In the genomic region with DNA sequence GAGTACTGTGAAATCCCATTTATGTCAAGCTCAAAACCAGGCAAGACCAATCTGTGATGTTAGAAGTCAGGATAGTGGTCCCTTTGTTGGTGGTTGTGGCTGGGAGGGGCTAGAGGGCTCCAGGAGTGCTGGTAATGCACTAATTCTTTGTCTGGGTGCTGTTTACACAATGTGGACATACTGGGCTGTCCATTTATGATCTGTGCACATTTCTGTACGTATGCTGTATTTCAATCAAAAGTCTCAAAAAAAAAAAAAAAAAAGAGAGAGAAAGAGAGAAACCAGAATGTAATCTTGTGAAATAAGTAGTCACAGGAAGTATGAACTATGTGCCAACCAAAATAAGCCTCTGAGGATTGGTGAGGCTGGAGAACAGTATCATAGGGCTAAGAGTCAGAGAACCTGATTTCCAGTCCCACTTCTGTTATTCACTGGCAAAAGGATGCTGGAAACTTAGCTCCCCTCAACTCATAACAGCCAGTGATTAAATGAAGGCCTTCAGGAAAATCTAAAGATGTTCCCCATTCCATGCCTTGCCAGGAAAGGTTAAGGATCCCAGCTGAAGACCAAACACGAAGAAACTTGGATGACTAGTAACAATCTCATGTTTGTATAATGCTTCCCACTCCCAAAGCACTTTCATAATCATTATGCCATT, we compare ENCODE assay signal across 8 cellular contexts. TPM values are rescaled to one million over a fixed set of nuclear protein-coding genes. Genes with fewer than 3 reads are reported as not detected.
DNase-seq lines count a peak whose midpoint lies in the region; ATAC-seq, FAIRE-seq and TF ChIP-seq lines count a peak whose summit lies in the region.

No MANE protein-coding gene starts in this region.

- H3K4me1 ChIP-seq in heart left ventricle (peaks cover 0 to 51% (median 18%) of the 10 kb centered on the region in 12 donors), astrocyte (ENCODE audit: insufficient read depth, low read length) (peaks cover 42% of the 10 kb centered on the region), uterus (peaks cover 0 to 5% of the 10 kb centered on the region in 2 donors), small intestine (ENCODE audit: control insufficient read depth in 2 of 2, insufficient read depth in 1 of 2, low read depth in 1 of 2, low read length in 1 of 2) (peaks cover 5 to 6% of the 10 kb centered on the region in 2 donors)

- H3K9me3 Mint-ChIP-seq in astrocyte (ENCODE audit: unreplicated experiment): no peaks in the 10 kb centered on the region
- no peaks in the 10 kb centered on the region for H3K9me3 Mint-ChIP-seq in activated CD4-positive, alpha-beta T cell treated with anti-CD3 and anti-CD28 coated beads, Interleukin-2, amount 10 ng/mL, durations not matched to agents 24 days and 14 days

- peaks cover 32% of the 10 kb centered on the region for H3K4me1 Mint-ChIP-seq in astrocyte (ENCODE audit: low read depth, unreplicated experiment)
- peaks cover 11% of the 10 kb centered on the region for H3K4me1 Mint-ChIP-seq in activated CD4-positive, alpha-beta T cell treated with anti-CD3 and anti-CD28 coated beads, Interleukin-2, amount 10 ng/mL, durations not matched to agents 24 days and 14 days
- peaks cover 14% of the 10 kb centered on the region for H3K4me1 Mint-ChIP-seq in T-helper 17 cell

- 56 to 74% (median 65%) methylated on average over 2 of the region's 2 CpGs for WGBS in heart left ventricle, 4 donors
- WGBS in small intestine, 3 donors: 53 to 64% (median 60%) methylated on average over 2 of the region's 2 CpGs

- H3K36me3 Mint-ChIP-seq in astrocyte (ENCODE audit: low read depth, unreplicated experiment) (no peaks in the 10 kb centered on the region), T-helper 17 cell (ENCODE audit: low read depth) (no peaks in the 10 kb centered on the region)
- no peaks in the 10 kb centered on the region for H3K36me3 Mint-ChIP-seq in activated CD4-positive, alpha-beta T cell treated with anti-CD3 and anti-CD28 coated beads, Interleukin-2, amount 10 ng/mL, durations not matched to agents 24 days and 14 days (ENCODE audit: low read depth)

- DNase-seq in heart left ventricle (no peak), left ventricle myocardium superior (no peak), astrocyte (ENCODE audit: low read depth) (peak; percentile 75), medulla oblongata (ENCODE audit: extremely low spot score) (peak; percentile 50), uterus (no peak), small intestine (no peak), T-helper 17 cell (no peak)
- DNase-seq in activated CD4-positive, alpha-beta T cell treated with anti-CD3 and anti-CD28 coated beads, Interleukin-2, amount 10 ng/mL, durations not matched to agents 24 days and 14 days: no peak

- TF ChIP-seq POLR2A in heart left ventricle (IDR thresholded peaks at IDR 0.05) (no peak), uterus (IDR thresholded peaks at IDR 0.05) (no peak)

- ATAC-seq in heart left ventricle (peak in 1 of 4 donors; percentile 44), left ventricle myocardium superior (no peak), T-helper 17 cell (no peak)

- H3K27ac Mint-ChIP-seq in astrocyte (ENCODE audit: unreplicated experiment) (peak overlapping the region; percentile 96), T-helper 17 cell (no peak overlapping the region)
- no peak overlapping the region for H3K27ac Mint-ChIP-seq in activated CD4-positive, alpha-beta T cell treated with anti-CD3 and anti-CD28 coated beads, Interleukin-2, amount 10 ng/mL, durations not matched to agents 24 days and 14 days

- no peaks in the 10 kb centered on the region for H4K20me1 ChIP-seq in astrocyte (ENCODE audit: insufficient read depth, low read length)

- TF ChIP-seq CTCF in heart left ventricle (IDR thresholded peaks at IDR 0.05) (no peak), astrocyte (IDR thresholded peaks at IDR 0.05; ENCODE audit: insufficient read depth, low read depth, low read length) (no peak), uterus (IDR thresholded peaks at IDR 0.05) (no peak)

- H3K36me3 ChIP-seq in heart left ventricle: no peaks in the 10 kb centered on the region
- H3K36me3 ChIP-seq in astrocyte (ENCODE audit: insufficient read depth, low read length): no peaks in the 10 kb centered on the region
- no peaks in the 10 kb centered on the region for H3K36me3 ChIP-seq in uterus
- H3K36me3 ChIP-seq in small intestine (ENCODE audit: control insufficient read depth in 2 of 2, insufficient read depth in 2 of 2, low read length in 2 of 2): no peaks in the 10 kb centered on the region

- H3K27me3 Mint-ChIP-seq in astrocyte (ENCODE audit: low read depth, unreplicated experiment) (no peaks in the 10 kb centered on the region), T-helper 17 cell (peaks cover 25% of the 10 kb centered on the region)
- peaks cover 6% of the 10 kb centered on the region for H3K27me3 Mint-ChIP-seq in activated CD4-positive, alpha-beta T cell treated with anti-CD3 and anti-CD28 coated beads, Interleukin-2, amount 10 ng/mL, durations not matched to agents 24 days and 14 days

- no peaks in the 10 kb centered on the region for H3K79me2 ChIP-seq in astrocyte (ENCODE audit: insufficient read depth, low read length)

- H2AFZ ChIP-seq in astrocyte (ENCODE audit: low read depth, low read length): no peak overlapping the region

- peak overlapping the region in 7 of 12 donors; percentile 19 to 83 (median 61) for H3K27ac ChIP-seq in heart left ventricle
- peak overlapping the region; percentile 73 for H3K27ac ChIP-seq in astrocyte (ENCODE audit: low read depth, low read length)
- peak overlapping the region; percentile 75 to 84 for H3K27ac ChIP-seq in uterus
- H3K27ac ChIP-seq in small intestine (ENCODE audit: low read depth in 1 of 2, low read length in 1 of 2): peak overlapping the region in 1 of 2 donors; percentile 75

- H3K9ac ChIP-seq in astrocyte (ENCODE audit: low read length): peak overlapping the region; percentile 63

- H3K4me3 Mint-ChIP-seq in astrocyte (ENCODE audit: unreplicated experiment): no peak overlapping the region
- H3K4me3 Mint-ChIP-seq in activated CD4-positive, alpha-beta T cell treated with anti-CD3 and anti-CD28 coated beads, Interleukin-2, amount 10 ng/mL, durations not matched to agents 24 days and 14 days: no peak overlapping the region
- H3K4me3 Mint-ChIP-seq in T-helper 17 cell: no peak overlapping the region

- peak overlapping the region; percentile 81 for H3K4me2 ChIP-seq in astrocyte (ENCODE audit: low read length)

- no peaks in the 10 kb centered on the region for H3K9me3 ChIP-seq in heart left ventricle
- no peaks in the 10 kb centered on the region for H3K9me3 ChIP-seq in astrocyte (ENCODE audit: insufficient read depth, low read depth, low read length)
- H3K9me3 ChIP-seq in uterus: no peaks in the 10 kb centered on the region
- no peaks in the 10 kb centered on the region for H3K9me3 ChIP-seq in small intestine (ENCODE audit: control insufficient read depth, low read depth)
- H3K9me3 ChIP-seq in T-helper 17 cell (ENCODE audit: control insufficient read depth, low read length, poor library complexity, severe bottlenecking): no peaks in the 10 kb centered on the region

- no peak overlapping the region for H3K4me3 ChIP-seq in heart left ventricle
- no peak overlapping the region for H3K4me3 ChIP-seq in astrocyte (ENCODE audit: insufficient read depth, low read depth, low read length)
- no peak overlapping the region for H3K4me3 ChIP-seq in uterus
- no peak overlapping the region for H3K4me3 ChIP-seq in small intestine (ENCODE audit: low read depth in 1 of 2, low read length in 2 of 2)

- FAIRE-seq in astrocyte (lab: Jason Lieb, UNC): peak; percentile 58
- no peak for FAIRE-seq in small intestine (lab: Jason Lieb, UNC)

- intact Hi-C loops in heart left ventricle (cut with DNase I): loop anchor here in 8 of 10 donors (2.0 to 10.0 kb wide), 6 partner anchors 66 to 398 kb away; partner anchors contain the start of genes GSTA4 (in 1 of the 8) and MCM3 (in 1 of the 8)
- intact Hi-C loops in left ventricle myocardium superior (cut with micrococcal nuclease): loop anchor here (5.0 kb wide), 1 partner anchor 179 kb away; no protein-coding TSS in a partner anchor
- intact Hi-C loops in uterus (cut with DNase I; ENCODE audit: low total_unique reads): loop anchor here (5.0 to 10.0 kb wide), 2 partner anchors 68 to 179 kb away; no protein-coding TSS in a partner anchor
- intact Hi-C loops in activated CD4-positive, alpha-beta T cell treated with anti-CD3 and anti-CD28 coated beads, Interleukin-2, amount 10 ng/mL, durations not matched to agents 24 days and 14 days (cut with micrococcal nuclease): no loop called here

- H3K27me3 ChIP-seq in heart left ventricle (no peaks in the 10 kb centered on the region), astrocyte (ENCODE audit: insufficient read depth, low read length) (no peaks in the 10 kb centered on the region), uterus (no peaks in the 10 kb centered on the region), small intestine (ENCODE audit: control insufficient read depth in 2 of 2, insufficient read depth in 2 of 2, low read length in 2 of 2) (no peaks in the 10 kb centered on the region)

RNA-seq across cellular contexts. Expression of gene TRAM2, which starts 19.6 kb away (rescaled TPM):
- total RNA-seq in heart left ventricle: 10 to 100 TPM in 7 of 9 donors, 1 to 10 TPM in 2; 9.8 to 19.0 (median 12.1) TPM
- 10 to 100 TPM in 1 of 2 donors, 1 to 10 TPM in 1; 4.7 to 13.8 TPM for polyA plus RNA-seq in heart left ventricle
- total RNA-seq in left ventricle myocardium superior: 10.4 TPM
- total RNA-seq in astrocyte: 88.7 and 93.4 TPM in 2 replicates
- 10 to 100 TPM in 2 of 4 donors, 1 to 10 TPM in 2; 3.8 to 33.2 (median 17.6) TPM for total RNA-seq in uterus
- 2.6 TPM in 2 replicates for total RNA-seq in activated CD4-positive, alpha-beta T cell treated with anti-CD3 and anti-CD28 coated beads, Interleukin-2, amount 10 ng/mL, durations not matched to agents 24 days and 14 days
- polyA plus RNA-seq in small intestine: 10 to 100 TPM in 1 of 3 donors, 1 to 10 TPM in 2; 2.7 to 13.8 (median 3.2) TPM
- 1 to 10 TPM; 8.6 to 8.9 TPM for total RNA-seq in T-helper 17 cell

Comparison
In these comparisons a context has a peak if more than half of its experiments do, and no peak if none do; other contexts are left out.
1. DNase-seq: peak in astrocyte (single experiment) and medulla oblongata (single experiment); none in heart left ventricle (0 of 5), left ventricle myocardium superior (single experiment), uterus (0 of 2), activated CD4-positive, alpha-beta T cell treated with anti-CD3 and anti-CD28 coated beads, Interleukin-2, amount 10 ng/mL, durations not matched to agents 24 days and 14 days (single experiment), small intestine (single experiment) and T-helper 17 cell (0 of 3).